Comparison of ENCODE assay signal across 15 cellular contexts in the genomic region with DNA sequence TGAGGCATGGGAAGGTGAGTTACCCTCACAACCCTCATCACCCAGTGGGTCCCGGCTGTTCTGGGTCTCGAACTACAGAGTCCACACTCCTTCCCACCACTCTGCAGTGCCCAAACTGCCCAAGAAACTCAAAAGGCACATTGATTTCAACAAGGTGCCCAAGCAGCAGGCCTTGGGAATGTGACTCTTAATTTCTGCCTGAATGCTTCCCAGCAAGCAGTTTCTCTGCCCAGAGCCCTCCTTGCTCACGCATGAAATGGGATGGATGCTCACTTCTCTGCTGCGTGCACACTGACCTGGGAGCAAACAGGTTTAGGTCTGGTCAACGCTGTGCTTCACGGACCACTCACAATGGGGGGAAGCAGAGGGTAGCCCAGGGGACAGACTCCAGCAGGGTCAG.
DNase-seq lines count a peak whose midpoint lies in the region; ATAC-seq and TF ChIP-seq lines count a peak whose summit lies in the region.
"Had no signal": no experiment of that assay in that cellular context is flagged by ENCODE, and none has a peak within 500 bp of the region (broad histone marks: within the 10 kb centered on the region; RNA-seq: fewer than 3 reads in every experiment).

No MANE protein-coding gene starts in this region.

- peaks cover 63% of the 10 kb centered on the region for H3K36me3 ChIP-seq in endodermal cell (ENCODE audit: control insufficient read depth, insufficient read depth, low read length)
- H3K36me3 ChIP-seq in PC-3 (ENCODE audit: low read depth, low read length) = peaks cover 6% of the 10 kb centered on the region; the same call in 1 of the 2 replicates

- H3K4me1 ChIP-seq in H9 (ENCODE audit: insufficient read depth, low read length) (no peaks in the 10 kb centered on the region; the same call in 1 of the 2 replicates), endodermal cell (ENCODE audit: control insufficient read depth, insufficient read depth, low read length) (no peaks in the 10 kb centered on the region), PC-3 (ENCODE audit: insufficient read depth, low read length) (peaks cover 33% of the 10 kb centered on the region)

- no peak overlapping the region for H3K4me3 ChIP-seq in endodermal cell (ENCODE audit: low read length)
- no peak overlapping the region for H3K4me3 ChIP-seq in PC-3 (ENCODE audit: low read length)
- H3K4me3 ChIP-seq: BLaER1 treated with 17β-estradiol and CSF1 and Interleukin-3, amounts not matched to agents 10 nM and 100 nM; GM12878 had no signal

- H4K20me1 ChIP-seq in H9 (ENCODE audit: control insufficient read depth, insufficient read depth, insufficient read length) = peaks cover 3% of the 10 kb centered on the region
- H4K20me1 ChIP-seq in PC-3 (ENCODE audit: low read length) = peaks cover 8% of the 10 kb centered on the region; the same call in 1 of the 2 replicates

- no peak overlapping the region for H3K27ac ChIP-seq in H9 (ENCODE audit: insufficient read length, low read depth, low read length)
- no peak overlapping the region for H3K27ac ChIP-seq in endodermal cell (ENCODE audit: low read depth, low read length)
- no peak overlapping the region for H3K27ac ChIP-seq in PC-3 (ENCODE audit: low read length)
- H3K27ac ChIP-seq: BLaER1 treated with 17β-estradiol and CSF1 and Interleukin-3, amounts not matched to agents 10 nM and 100 nM had no signal

- DNase-seq in H9 (no peak), endodermal cell (no peak), osteocyte (ENCODE audit: extremely low spot score, unreplicated experiment) (peak; percentile 59), PC-3 (no peak)
- DNase-seq in activated CD4-positive, alpha-beta T cell treated with anti-CD3 and anti-CD28 coated beads for 4 hours = no peak
- DNase-seq: Calu3; CD8-positive, alpha-beta T cell; DMS79 treated with DMSO at 0.1 percent for 48 hours; HFFc6 had no signal

- no TSS peak for BruUV-seq in PC-3 (replicated peaks; lab: Mats Ljungman, UMichigan)

- H4K5ac ChIP-seq in H9 (ENCODE audit: insufficient read length, low read depth, low read length) = no peak overlapping the region

- CTCF ChIA-PET in PC-3 (lab: Charles Lee) = no interaction called here

- peaks cover 37 to 44% of the 10 kb centered on the region in 2 experiments for H3K4me1 Mint-ChIP-seq in H9
- H3K4me1 Mint-ChIP-seq in endodermal cell = peaks cover 15% of the 10 kb centered on the region
- peaks cover 4% of the 10 kb centered on the region for H3K4me1 Mint-ChIP-seq in osteocyte (ENCODE audit: unreplicated experiment)
- H3K4me1 Mint-ChIP-seq: B cell had no signal

- H2BK5ac ChIP-seq in H9 (ENCODE audit: insufficient read length, low read length) = no peak overlapping the region

- H3K4me2 ChIP-seq in H9 (ENCODE audit: insufficient read depth, insufficient read length, low read length) (no peak overlapping the region), PC-3 (ENCODE audit: low read length) (no peak overlapping the region)
- H3K4me2 ChIP-seq: BLaER1 treated with 17β-estradiol and CSF1 and Interleukin-3, amounts not matched to agents 10 nM and 100 nM had no signal

- H3K27me3 ChIP-seq in H9 (ENCODE audit: insufficient read depth, low read length) (no peaks in the 10 kb centered on the region), endodermal cell (ENCODE audit: control insufficient read depth, insufficient read depth, low read length, poor library complexity, severe bottlenecking) (no peaks in the 10 kb centered on the region), PC-3 (ENCODE audit: low read length) (no peaks in the 10 kb centered on the region)
- H3K27me3 ChIP-seq: BLaER1 treated with 17β-estradiol and CSF1 and Interleukin-3, amounts not matched to agents 10 nM and 100 nM had no signal

- no peaks in the 10 kb centered on the region for H3F3A ChIP-seq in PC-3 (ENCODE audit: low read length, unreplicated experiment)

- no peak overlapping the region for H2AFZ ChIP-seq in H9 (ENCODE audit: low read length)
- no peak overlapping the region for H2AFZ ChIP-seq in PC-3 (ENCODE audit: low read length)

- H3K27me3 Mint-ChIP-seq in H9 (ENCODE audit: low read depth) = no peaks in the 10 kb centered on the region
- no peaks in the 10 kb centered on the region for H3K27me3 Mint-ChIP-seq in endodermal cell (ENCODE audit: insufficient read depth)
- no peaks in the 10 kb centered on the region for H3K27me3 Mint-ChIP-seq in osteocyte (ENCODE audit: unreplicated experiment)

- H2AK5ac ChIP-seq in H9 (ENCODE audit: insufficient read length, low read length) = no peak overlapping the region

- H2BK15ac ChIP-seq in H9 (ENCODE audit: low read depth, low read length) = no peak overlapping the region

- H3K56ac ChIP-seq in H9 (ENCODE audit: insufficient read length, low read depth, low read length) = no peak overlapping the region

- no peak overlapping the region for H3K4ac ChIP-seq in H9 (ENCODE audit: low read depth, low read length)

- H3K9me3 Mint-ChIP-seq in H9 (no peaks in the 10 kb centered on the region), endodermal cell (no peaks in the 10 kb centered on the region), osteocyte (ENCODE audit: unreplicated experiment) (no peaks in the 10 kb centered on the region)
- H3K9me3 Mint-ChIP-seq: CD8-positive, alpha-beta T cell; HFFc6 had no signal

- H3K9ac ChIP-seq in H9 (ENCODE audit: extremely low read depth, insufficient read length, low read length) = no peak overlapping the region
- no peak overlapping the region for H3K9ac ChIP-seq in endodermal cell (ENCODE audit: extremely low read depth, low read length, poor library complexity, severe bottlenecking)
- H3K9ac ChIP-seq in PC-3 (ENCODE audit: low read length) = no peak overlapping the region
- H3K9ac ChIP-seq: BLaER1 treated with 17β-estradiol and CSF1 and Interleukin-3, amounts not matched to agents 10 nM and 100 nM had no signal

- H3K4me3 Mint-ChIP-seq in H9 (no peak overlapping the region), endodermal cell (no peak overlapping the region), osteocyte (ENCODE audit: unreplicated experiment) (no peak overlapping the region)
- H3K4me3 Mint-ChIP-seq: B cell; CD8-positive, alpha-beta T cell; HFFc6 had no signal

- POLR2A ChIA-PET in PC-3 (lab: Charles Lee; ENCODE audit: unreplicated experiment) = interaction anchor here (0.6 kb wide), 1 partner anchor 546 kb away, joined by 4 read pairs; no protein-coding TSS in a partner anchor

- peaks cover 2% of the 10 kb centered on the region for H3K79me1 ChIP-seq in H9 (ENCODE audit: insufficient read depth, low read depth, low read length, poor library complexity, severe bottlenecking)

- H3K36me3 Mint-ChIP-seq in H9 (ENCODE audit: insufficient read depth in 1 of 3, low read depth in 3 of 3) (peaks cover 9 to 27% (median 19%) of the 10 kb centered on the region in 3 experiments; a peak in 6 of 7 replicates), endodermal cell (ENCODE audit: low read depth) (peaks cover 31% of the 10 kb centered on the region), osteocyte (ENCODE audit: unreplicated experiment) (peaks cover 27% of the 10 kb centered on the region)
- H3K36me3 Mint-ChIP-seq: CD8-positive, alpha-beta T cell had no signal

- no peak overlapping the region for H3K23ac ChIP-seq in H9 (ENCODE audit: insufficient read length, low read depth, low read length)

- intact Hi-C loops in PC-3 (cut with micrococcal nuclease) = no loop called here

- no peak overlapping the region for H3K14ac ChIP-seq in H9 (ENCODE audit: insufficient read depth, low read length)

- H3K9me2 ChIP-seq in PC-3 (replicated peaks; ENCODE audit: low read length) = no peaks in the 10 kb centered on the region

- H3K9me3 ChIP-seq in H9 (ENCODE audit: control insufficient read depth, low read depth, low read length) (no peaks in the 10 kb centered on the region), endodermal cell (ENCODE audit: control insufficient read depth, low read length) (no peaks in the 10 kb centered on the region), PC-3 (ENCODE audit: low read length) (no peaks in the 10 kb centered on the region)
- H3K9me3 ChIP-seq: BLaER1 treated with 17β-estradiol and CSF1 and Interleukin-3, amounts not matched to agents 10 nM and 100 nM had no signal

- H3K27ac Mint-ChIP-seq in H9 (peak overlapping the region in 2 of 3 experiments; percentile 27 to 90; a peak in 3 of 7 replicates), endodermal cell (peak overlapping the region; percentile 22), osteocyte (ENCODE audit: unreplicated experiment) (no peak overlapping the region)
- H3K27ac Mint-ChIP-seq: B cell; CD8-positive, alpha-beta T cell; HFFc6 had no signal

- H4K8ac ChIP-seq in H9 (replicated peaks; ENCODE audit: insufficient read length, low read depth, low read length) = no peak overlapping the region

- H4K91ac ChIP-seq in H9 (ENCODE audit: insufficient read length, low read depth, low read length) = no peak overlapping the region

- H3K79me2 ChIP-seq in H9 (ENCODE audit: insufficient read depth, low read length) = no peaks in the 10 kb centered on the region; the same call in 1 of the 2 replicates
- H3K79me2 ChIP-seq in PC-3 (ENCODE audit: low read length) = peaks cover 39% of the 10 kb centered on the region

- no peak overlapping the region for H3K18ac ChIP-seq in H9 (ENCODE audit: insufficient read length, low read depth, low read length)

- H2BK12ac ChIP-seq in H9 (ENCODE audit: insufficient read length, low read depth, low read length) = no peak overlapping the region

- TF ChIP-seq CTCF in H9 (conservative IDR thresholded peaks at IDR 0.05) (no peak), endodermal cell (conservative IDR thresholded peaks at IDR 0.05) (no peak), osteocyte (IDR thresholded peaks at IDR 0.05) (no peak), PC-3 (conservative IDR thresholded peaks at IDR 0.05; ENCODE audit: low read depth, low read length) (no peak)

- ATAC-seq in HG02938 (IDR thresholded peaks at IDR 0.05; ENCODE audit: unreplicated experiment) = no peak
- no peak for ATAC-seq in HG02970 (IDR thresholded peaks at IDR 0.05; ENCODE audit: low FRiP score, unreplicated experiment)
- ATAC-seq in PC-3 = no peak
- ATAC-seq: CD8-positive, alpha-beta T cell; GM12878; HCT116 had no signal

- no peaks in the 10 kb centered on the region for H3K23me2 ChIP-seq in H9 (ENCODE audit: insufficient read length, low read depth, low read length, poor library complexity, severe bottlenecking)

- H3T11ph ChIP-seq in H9 (ENCODE audit: low read length) = no peak overlapping the region

- H2BK20ac ChIP-seq in H9 (ENCODE audit: low read depth, low read length, poor library complexity, severe bottlenecking) = no peak overlapping the region

- no CpG with 5 or more reads among the region's 6 CpGs for WGBS in H9 (ENCODE audit: extremely low coverage, insufficient read length, low lambda C conversion rate)
- WGBS in endodermal cell (ENCODE audit: insufficient coverage in 1 of 2, insufficient read length in 1 of 2), 2 experiments = 81 to 93% methylated on average over 4 to 6 of the region's 6 CpGs

- no peak overlapping the region for H2BK120ac ChIP-seq in H9 (ENCODE audit: low read depth, low read length, poor library complexity, severe bottlenecking)
